Comparison of ENCODE assay signal across 9 cellular contexts in genomic region chr2:25373269-25373981, GRCh38. TPM values are rescaled to one million over a fixed set of nuclear protein-coding genes. Genes with fewer than 3 reads are reported as not detected.
A peak's percentile ranks its signal among the peaks of the same experiment; 100 is the strongest.
DNase-seq lines count a peak whose midpoint lies in the region; TF ChIP-seq lines count a peak whose summit lies in the region.
"Had no signal": no experiment of that assay in that cellular context is flagged by ENCODE, and none has a peak within 500 bp of the region (broad histone marks: within the 10 kb centered on the region; RNA-seq: fewer than 3 reads in every experiment).

No MANE protein-coding gene starts in this region.

- no peak for TF ChIP-seq POLR2A in testis (IDR thresholded peaks at IDR 0.05)

- POLR2A ChIA-PET in RWPE1 (lab: Yijun Ruan, JAX; ENCODE audit: low non-redundant PET): no interaction called here

- H3K27ac ChIP-seq in RWPE1 (peak overlapping the region; percentile 70), temporal lobe (ENCODE audit: low read depth, low read length) (peak overlapping the region; percentile 45), testis (no peak overlapping the region)
- H3K27ac ChIP-seq: neutrophil had no signal

- no peak overlapping the region for H3K4me3 ChIP-seq in testis

- H3K36me3 ChIP-seq in testis (ENCODE audit: low read depth, missing control alignments): no peaks in the 10 kb centered on the region
- H3K36me3 ChIP-seq: neutrophil had no signal

- H3K4me1 ChIP-seq in testis: peaks cover 15% of the 10 kb centered on the region

- WGBS in testis, 2 donors: 77 to 86% methylated on average over 10 to 20 of the region's 20 CpGs

- CTCF ChIA-PET in RWPE1 (lab: Yijun Ruan, JAX): interaction anchor here (0.6 to 2.3 kb wide), 2 partner anchors 11 to 144 kb away, joined by 4 to 11 read pairs; no protein-coding TSS in a partner anchor

- no peaks in the 10 kb centered on the region for H3K9me3 ChIP-seq in testis
- H3K9me3 ChIP-seq: neutrophil had no signal

- intact Hi-C loops in testis (cut with DNase I; ENCODE audit: low total_unique reads): no loop called here

- DNase-seq in activated CD8-positive, alpha-beta memory T cell treated with anti-CD3 and anti-CD28 coated beads for 24 hours: peak; percentile 55
- DNase-seq in activated CD8-positive, alpha-beta memory T cell treated with anti-CD3 and anti-CD28 coated beads, Interleukin-2, amount 50 U/mL, for 4 hours: no peak
- peak; percentile 65 for DNase-seq in RWPE1 (ENCODE audit: low spot score)
- peak; percentile 51 for DNase-seq in islet precursor cell
- DNase-seq in testis: no peak
- DNase-seq in activated CD4-positive, alpha-beta T cell treated with anti-CD3 and anti-CD28 coated beads, Interleukin-2, amount 50 U/mL, for 1 hour: no peak
- no peak for DNase-seq in pons (ENCODE audit: low spot score)

- H3K27me3 ChIP-seq in testis: no peaks in the 10 kb centered on the region

- no peak for TF ChIP-seq CTCF in RWPE1 (conservative IDR thresholded peaks at IDR 0.05; ENCODE audit: low read depth)
- no peak for TF ChIP-seq CTCF in testis (IDR thresholded peaks at IDR 0.05)

RNA-seq across cellular contexts. Expression of gene DNMT3A, which starts 31.7 kb away (rescaled TPM):
- total RNA-seq in temporal lobe (39.8 TPM), testis (10 to 100 TPM; 36.3 TPM)
- 15.5 TPM for polyA plus RNA-seq in testis (ENCODE audit: insufficient read depth, low read depth, low replicate concordance)

Comparison
In these comparisons a context has a peak if more than half of its experiments do, and no peak if none do; other contexts are left out.
1. DNase-seq: peak in activated CD8-positive, alpha-beta memory T cell treated with anti-CD3 and anti-CD28 coated beads for 24 hours (single experiment), RWPE1 (single experiment) and islet precursor cell (single experiment); none in activated CD8-positive, alpha-beta memory T cell treated with anti-CD3 and anti-CD28 coated beads, Interleukin-2, amount 50 U/mL, for 4 hours (single experiment), testis (single experiment), activated CD4-positive, alpha-beta T cell treated with anti-CD3 and anti-CD28 coated beads, Interleukin-2, amount 50 U/mL, for 1 hour (single experiment) and pons (single experiment).
2. H3K27ac ChIP-seq: peak in RWPE1 (single experiment) and temporal lobe (single experiment); none in testis (0 of 2).